19 cellular contexts compared by ENCODE assay signal in genomic region chr16:89113661-89114060, GRCh38. TPM values are rescaled to one million over a fixed set of nuclear protein-coding genes. Genes with fewer than 3 reads are reported as not detected.
A peak's percentile ranks its signal among the peaks of the same experiment; 100 is the strongest.
DNase-seq lines count a peak whose midpoint lies in the region; ATAC-seq and TF ChIP-seq lines count a peak whose summit lies in the region.
"Had no signal": no experiment of that assay in that cellular context is flagged by ENCODE, and none has a peak within 500 bp of the region (broad histone marks: within the 10 kb centered on the region; RNA-seq: fewer than 3 reads in every experiment).

No MANE protein-coding gene starts in this region.

- CTCF ChIA-PET in activated CD8-positive, alpha-beta memory T cell treated with anti-CD3 and anti-CD28 coated beads, Interleukin-2, amount 10 ng/mL, durations not matched to agents 7 days and 5 days (lab: Charles Lee), result interaction anchor here (2.8 kb wide), 1 partner anchor 16 kb away, joined by 22 read pairs; no protein-coding TSS in a partner anchor
- CTCF ChIA-PET in activated CD4-positive, alpha-beta memory T cell treated with anti-CD3 and anti-CD28 coated beads for 36 hours (lab: Charles Lee), result no interaction called here
- CTCF ChIA-PET in mammary epithelial cell (lab: Charles Lee; ENCODE audit: low non-redundant PET), result no interaction called here

- dilution Hi-C loops in mammary epithelial cell (cut with HindIII; ENCODE audit: low sequenced_read_pairs), result loop anchor here (10.0 kb wide), 1 partner anchor 359 kb away; no protein-coding TSS in a partner anchor

- peak overlapping the region; percentile 95 for H3K27ac Mint-ChIP-seq in activated CD8-positive, alpha-beta memory T cell treated with anti-CD3 and anti-CD28 coated beads, Interleukin-2, amount 10 ng/mL, durations not matched to agents 7 days and 5 days
- peak overlapping the region; percentile 89 for H3K27ac Mint-ChIP-seq in activated CD4-positive, alpha-beta memory T cell treated with anti-CD3 and anti-CD28 coated beads for 36 hours
- H3K27ac Mint-ChIP-seq in naive B cell, result peak overlapping the region in 4 of 6 donors; percentile 33 to 99 (median 84)

- peaks cover 37% of the 10 kb centered on the region for H3K4me1 Mint-ChIP-seq in activated CD8-positive, alpha-beta memory T cell treated with anti-CD3 and anti-CD28 coated beads, Interleukin-2, amount 10 ng/mL, durations not matched to agents 7 days and 5 days
- H3K4me1 Mint-ChIP-seq in activated CD4-positive, alpha-beta memory T cell treated with anti-CD3 and anti-CD28 coated beads for 36 hours (ENCODE audit: low read depth), result peaks cover 28% of the 10 kb centered on the region
- H3K4me1 Mint-ChIP-seq in naive B cell, result peaks cover 26 to 35% (median 30%) of the 10 kb centered on the region in 3 donors

- TF ChIP-seq CTCF in GM12864 (IDR thresholded peaks at IDR 0.05; ENCODE audit: low read depth, low read length, missing control alignments) (no peak), mammary epithelial cell (conservative IDR thresholded peaks at IDR 0.05 in 1 of 2, IDR thresholded peaks at IDR 0.05 in 1 of 2; ENCODE audit: extremely low read depth in 1 of 2, insufficient read depth in 1 of 2, low read depth in 1 of 2, low read length in 2 of 2) (no peak)

- no peaks in the 10 kb centered on the region for H3K79me2 ChIP-seq in mammary epithelial cell (ENCODE audit: insufficient read depth, low read length)

- H2AFZ ChIP-seq in mammary epithelial cell (ENCODE audit: low read depth, low read length), result no peak overlapping the region
- H2AFZ ChIP-seq: parathyroid adenoma had no signal

- in situ Hi-C loops in mammary epithelial cell (cut with MboI; ENCODE audit: low sequenced_read_pairs in 2 of 2), result no loop called here

- intact Hi-C loops in activated CD4-positive, alpha-beta memory T cell treated with anti-CD3 and anti-CD28 coated beads for 36 hours (cut with micrococcal nuclease), result loop anchor here (10.0 kb wide), 1 partner anchor 259 kb away; the partner anchor contains the start of genes GALNS and TRAPPC2L
- intact Hi-C loops in mammary epithelial cell (cut with micrococcal nuclease), result no loop called here

- ATAC-seq in activated CD8-positive, alpha-beta memory T cell treated with anti-CD3 and anti-CD28 coated beads, Interleukin-2, amount 10 ng/mL, durations not matched to agents 7 days and 5 days, result no peak
- no peak for ATAC-seq in naive B cell (ENCODE audit: low read depth in 2 of 2)
- no peak for ATAC-seq in GM18505 (IDR thresholded peaks at IDR 0.05; ENCODE audit: unreplicated experiment)
- ATAC-seq: activated naive CD4-positive, alpha-beta T cell treated with anti-CD3 and anti-CD28 coated beads, Interleukin-2, amount 50 U/mL, for 72 hours had no signal

- H3K9me3 Mint-ChIP-seq in activated CD8-positive, alpha-beta memory T cell treated with anti-CD3 and anti-CD28 coated beads, Interleukin-2, amount 10 ng/mL, durations not matched to agents 7 days and 5 days (ENCODE audit: low read depth), result no peaks in the 10 kb centered on the region
- no peaks in the 10 kb centered on the region for H3K9me3 Mint-ChIP-seq in activated CD4-positive, alpha-beta memory T cell treated with anti-CD3 and anti-CD28 coated beads for 36 hours
- no peaks in the 10 kb centered on the region for H3K9me3 Mint-ChIP-seq in naive B cell
- H3K9me3 Mint-ChIP-seq: activated naive CD4-positive, alpha-beta T cell treated with anti-CD3 and anti-CD28 coated beads, Interleukin-2, amount 50 U/mL, for 72 hours; central memory CD8-positive, alpha-beta T cell; H9; stimulated activated naive CD8-positive, alpha-beta T cell treated with anti-CD3 and anti-CD28 coated beads, Interleukin-15, Interleukin-2, amounts not matched to agents 100 ng/mL and 50 ng/mL, for 24 hours had no signal

- no TSS peak for BruUV-seq in mammary epithelial cell (replicated peaks; lab: Mats Ljungman, UMichigan)

- H3K36me3 Mint-ChIP-seq in activated CD8-positive, alpha-beta memory T cell treated with anti-CD3 and anti-CD28 coated beads, Interleukin-2, amount 10 ng/mL, durations not matched to agents 7 days and 5 days, result peaks cover 24% of the 10 kb centered on the region
- peaks cover 16% of the 10 kb centered on the region for H3K36me3 Mint-ChIP-seq in activated CD4-positive, alpha-beta memory T cell treated with anti-CD3 and anti-CD28 coated beads for 36 hours
- peaks cover 4 to 13% of the 10 kb centered on the region in 2 donors for H3K36me3 Mint-ChIP-seq in naive B cell

- peaks cover 17% of the 10 kb centered on the region for H3K4me1 ChIP-seq in mammary epithelial cell (ENCODE audit: insufficient read depth, low read length)
- H3K4me1 ChIP-seq: parathyroid adenoma, vagina had no signal

- no peak overlapping the region for H3K27ac ChIP-seq in mammary epithelial cell (ENCODE audit: insufficient read depth, low read depth, low read length)
- H3K27ac ChIP-seq: parathyroid adenoma, vagina had no signal

- no peaks in the 10 kb centered on the region for H4K20me1 ChIP-seq in mammary epithelial cell (ENCODE audit: insufficient read depth, low read length)

- no peak for TF ChIP-seq POLR2A in GM18505 (IDR thresholded peaks at IDR 0.05; ENCODE audit: borderline replicate concordance, extremely low read depth, insufficient read depth, insufficient read length)

- no peaks in the 10 kb centered on the region for H3K27me3 Mint-ChIP-seq in activated CD8-positive, alpha-beta memory T cell treated with anti-CD3 and anti-CD28 coated beads, Interleukin-2, amount 10 ng/mL, durations not matched to agents 7 days and 5 days
- no peaks in the 10 kb centered on the region for H3K27me3 Mint-ChIP-seq in activated CD4-positive, alpha-beta memory T cell treated with anti-CD3 and anti-CD28 coated beads for 36 hours
- no peaks in the 10 kb centered on the region for H3K27me3 Mint-ChIP-seq in naive B cell
- H3K27me3 Mint-ChIP-seq: central memory CD8-positive, alpha-beta T cell; stimulated activated naive CD8-positive, alpha-beta T cell treated with anti-CD3 and anti-CD28 coated beads, Interleukin-15, Interleukin-2, amounts not matched to agents 100 ng/mL and 50 ng/mL, for 24 hours had no signal

- no peak for DNase-seq in activated CD8-positive, alpha-beta memory T cell treated with anti-CD3 and anti-CD28 coated beads, Interleukin-2, amount 10 ng/mL, durations not matched to agents 7 days and 5 days
- DNase-seq in activated CD8-positive, alpha-beta memory T cell treated with anti-CD3 and anti-CD28 coated beads for 24 hours, result no peak
- DNase-seq in GM12864 (ENCODE audit: low read depth), result no peak
- DNase-seq in activated CD4-positive, alpha-beta memory T cell treated with anti-CD3 and anti-CD28 coated beads for 36 hours, result no peak
- DNase-seq in naive B cell, result no peak
- DNase-seq in amniotic stem cell (lab: John Stamatoyannopoulos, UW), result no peak
- DNase-seq in mammary epithelial cell, result no peak
- DNase-seq: ACHN; activated CD4-positive, CD25-positive, alpha-beta regulatory T cell treated with anti-CD3 and anti-CD28 coated beads, Interleukin-2, amount 50 U/mL, for 72 hours; H9; NCI-H1105; small intestine had no signal

- POLR2A ChIA-PET in activated CD4-positive, alpha-beta memory T cell treated with anti-CD3 and anti-CD28 coated beads for 36 hours (lab: Charles Lee), result interaction anchor here (1.2 kb wide), 1 partner anchor 21 kb away, joined by 3 read pairs; no protein-coding TSS in a partner anchor

- peaks cover 2% of the 10 kb centered on the region for H3K36me3 ChIP-seq in mammary epithelial cell (ENCODE audit: insufficient read depth, low read length)

- no peaks in the 10 kb centered on the region for H3K9me3 ChIP-seq in mammary epithelial cell (replicated peaks; ENCODE audit: insufficient read depth, low read length)
- H3K9me3 ChIP-seq: vagina had no signal

- no peak overlapping the region for H3K4me2 ChIP-seq in mammary epithelial cell (ENCODE audit: insufficient read depth, low read depth, low read length)

- WGBS in mammary epithelial cell (ENCODE audit: low coverage, missing lambda C conversion rate), result 96% methylated on average over 20 of the region's 27 CpGs

- no peak overlapping the region for H3K9ac ChIP-seq in mammary epithelial cell (ENCODE audit: insufficient read depth, low read length)
- H3K9ac ChIP-seq: parathyroid adenoma had no signal

- no peaks in the 10 kb centered on the region for H3K27me3 ChIP-seq in mammary epithelial cell (ENCODE audit: insufficient read depth, low read length)
- H3K27me3 ChIP-seq: vagina had no signal

- peak overlapping the region; percentile 47; the same call in 1 of the 2 replicates for H3K4me3 ChIP-seq in GM12864 (ENCODE audit: low read depth, low read length)
- H3K4me3 ChIP-seq in mammary epithelial cell (replicated peaks in 1 of 3; ENCODE audit: insufficient read depth in 1 of 3, low read depth in 2 of 3, low read length in 3 of 3), result no peak overlapping the region
- H3K4me3 ChIP-seq: vagina had no signal

- no peak overlapping the region for H3K4me3 Mint-ChIP-seq in activated CD8-positive, alpha-beta memory T cell treated with anti-CD3 and anti-CD28 coated beads, Interleukin-2, amount 10 ng/mL, durations not matched to agents 7 days and 5 days
- H3K4me3 Mint-ChIP-seq in activated CD4-positive, alpha-beta memory T cell treated with anti-CD3 and anti-CD28 coated beads for 36 hours, result no peak overlapping the region
- peak overlapping the region in 6 of 8 donors; percentile 41 to 95 (median 74) for H3K4me3 Mint-ChIP-seq in naive B cell
- H3K4me3 Mint-ChIP-seq: H9 had no signal

RNA-seq across cellular contexts. Expression of gene ACSF3, which starts 20.0 kb away (rescaled TPM):
- 10 to 100 TPM; 43.6 to 56.7 TPM for total RNA-seq in activated CD8-positive, alpha-beta memory T cell treated with anti-CD3 and anti-CD28 coated beads, Interleukin-2, amount 10 ng/mL, durations not matched to agents 7 days and 5 days
- 10 to 100 TPM; 36.1 to 37.3 TPM for total RNA-seq in activated CD4-positive, alpha-beta memory T cell treated with anti-CD3 and anti-CD28 coated beads for 36 hours
- polyA plus RNA-seq in naive B cell (ENCODE audit: low read depth in 6 of 6), result 10 to 100 TPM; 30.0 to 43.6 (median 33.9) TPM
- total RNA-seq in mammary epithelial cell, result 10 to 100 TPM; 18.0 to 31.8 TPM
- 13.3 TPM for polyA plus RNA-seq in mammary epithelial cell
- 22.6 TPM for polyA minus RNA-seq in mammary epithelial cell

RNA-seq across cellular contexts. Expression of gene CDH15, which starts 57.9 kb away (rescaled TPM):
- total RNA-seq in activated CD8-positive, alpha-beta memory T cell treated with anti-CD3 and anti-CD28 coated beads, Interleukin-2, amount 10 ng/mL, durations not matched to agents 7 days and 5 days, result not detected
- total RNA-seq in activated CD4-positive, alpha-beta memory T cell treated with anti-CD3 and anti-CD28 coated beads for 36 hours, result not detected
- not detected for polyA plus RNA-seq in naive B cell (ENCODE audit: low read depth in 6 of 6)
- under 1 TPM; 0.14 to 0.33 TPM for total RNA-seq in mammary epithelial cell
- not detected for polyA plus RNA-seq in mammary epithelial cell
- not detected for polyA minus RNA-seq in mammary epithelial cell
- total RNA-seq: endothelial cell of umbilical vein, vagina had no signal

Comparison
In these comparisons a context has a peak if more than half of its experiments do, and no peak if none do; other contexts are left out.
1. H3K4me3 Mint-ChIP-seq: peak in naive B cell (6 of 8); none in activated CD8-positive, alpha-beta memory T cell treated with anti-CD3 and anti-CD28 coated beads, Interleukin-2, amount 10 ng/mL, durations not matched to agents 7 days and 5 days (single experiment) and activated CD4-positive, alpha-beta memory T cell treated with anti-CD3 and anti-CD28 coated beads for 36 hours (single experiment).
2. Peak in every context shown above with its lines, with median percentiles within 50 percentile points of each other: H3K27ac Mint-ChIP-seq.